23 cellular contexts compared by ENCODE assay signal in genomic region chr7:121831320-121831719, GRCh38. TPM values are rescaled to one million over a fixed set of nuclear protein-coding genes. Genes with fewer than 3 reads are reported as not detected.
DNase-seq lines count a peak whose midpoint lies in the region; ATAC-seq and TF ChIP-seq lines count a peak whose summit lies in the region.
"Had no signal": no experiment of that assay in that cellular context is flagged by ENCODE, and none has a peak within 500 bp of the region (broad histone marks: within the 10 kb centered on the region; RNA-seq: fewer than 3 reads in every experiment).

No MANE protein-coding gene starts in this region.

- H3K27ac ChIP-seq in RWPE2 (ENCODE audit: poor library complexity, severe bottlenecking): no peak overlapping the region
- H3K27ac ChIP-seq in vagina: no peak overlapping the region

- H3K4me1 ChIP-seq in RWPE2 (ENCODE audit: insufficient read depth, poor library complexity, severe bottlenecking) (peaks cover 5% of the 10 kb centered on the region), vagina (peaks cover 6% of the 10 kb centered on the region)

- TF ChIP-seq POLR2A in vagina (IDR thresholded peaks at IDR 0.05): no peak

- no peak overlapping the region for H3K4me3 ChIP-seq in RWPE2 (ENCODE audit: severe bottlenecking)
- no peak overlapping the region for H3K4me3 ChIP-seq in vagina
- H3K4me3 ChIP-seq: mucosa of descending colon had no signal

- TF ChIP-seq CTCF in RWPE2 (IDR thresholded peaks at IDR 0.05; ENCODE audit: poor library complexity, severe bottlenecking) (no peak), vagina (IDR thresholded peaks at IDR 0.05) (no peak)

- ATAC-seq in RWPE2 (ENCODE audit: low read depth): peak; percentile 66; the same call in 2 of the 3 replicates
- ATAC-seq in GM21360 (IDR thresholded peaks at IDR 0.05; ENCODE audit: unreplicated experiment): no peak
- ATAC-seq: activated CD8-positive, alpha-beta T cell treated with anti-CD3 and anti-CD28 coated beads, Interleukin-2, amount 10 ng/mL, durations not matched to agents 7 days and 5 days; left colon; mucosa of descending colon; Right ventricle myocardium inferior; sciatic nerve; WTC11 had no signal

- H3K9me3 ChIP-seq in RWPE2 (ENCODE audit: severe bottlenecking) (no peaks in the 10 kb centered on the region), vagina (no peaks in the 10 kb centered on the region)
- H3K9me3 ChIP-seq: mucosa of descending colon had no signal

- H3K36me3 ChIP-seq in RWPE2 (ENCODE audit: low read depth) (no peaks in the 10 kb centered on the region), vagina (no peaks in the 10 kb centered on the region)

- H3K27me3 ChIP-seq in RWPE2 (ENCODE audit: insufficient read depth, poor library complexity, severe bottlenecking): no peaks in the 10 kb centered on the region
- H3K27me3 ChIP-seq in vagina: no peaks in the 10 kb centered on the region

- intact Hi-C loops in vagina (cut with DNase I): no loop called here

- DNase-seq in NOMO-1 treated with DMSO at 0.1 percent for 48 hours (lab: John Stamatoyannopoulos, UW; ENCODE audit: unreplicated experiment): peak; percentile 1
- DNase-seq in NOMO-1 treated with dmso at 0.1 percent for 144 hours (lab: John Stamatoyannopoulos, UW; ENCODE audit: unreplicated experiment): no peak
- no peak for DNase-seq in RWPE2 (ENCODE audit: low spot score)
- peak; percentile 67 for DNase-seq in globus pallidus (ENCODE audit: low spot score)
- no peak for DNase-seq in SHP77 (lab: John Stamatoyannopoulos, UW)
- DNase-seq in mesenteric fat pad (ENCODE audit: low spot score): no peak
- DNase-seq in vagina (ENCODE audit: extremely low spot score in 2 of 2): no peak
- DNase-seq: activated CD8-positive, alpha-beta T cell treated with anti-CD3 and anti-CD28 coated beads, Interleukin-2, amount 10 ng/mL, durations not matched to agents 7 days and 5 days; activated naive CD8-positive, alpha-beta T cell treated with anti-CD3 and anti-CD28 coated beads, Interleukin-2, amount 10 ng/mL, durations not matched to agents 7 days and 5 days; CD4-positive, alpha-beta T cell; central memory CD4-positive, alpha-beta T cell; HFFc6; Kasumi-1; left colon; mucosa of descending colon; NCI-H1694 treated with DMSO at 0.1 percent for 48 hours; stimulated activated CD4-positive, alpha-beta T cell treated with anti-CD3 and anti-CD28 coated beads, Interleukin-1b, Interleukin-23, amount 100 ng/mL, for 48 hours had no signal

RNA-seq across cellular contexts. Expression of gene PTPRZ1, which starts 41.6 kb away (rescaled TPM):
- total RNA-seq in mesenteric fat pad (0.48 TPM), vagina (8.1 TPM)
- total RNA-seq: activated CD8-positive, alpha-beta T cell treated with anti-CD3 and anti-CD28 coated beads, Interleukin-2, amount 10 ng/mL, durations not matched to agents 7 days and 5 days; activated naive CD8-positive, alpha-beta T cell treated with anti-CD3 and anti-CD28 coated beads, Interleukin-2, amount 10 ng/mL, durations not matched to agents 7 days and 5 days; activated T-helper 1 cell treated with anti-CD3 and anti-CD28 coated beads, Interleukin-12 subunit alpha, Interleukin-12 subunit beta, Interleukin-2, Interleukin-4 antibody, amounts not matched to agents 30 ng/mL and 10 ng/mL and 1 ng/mL, durations not matched to agents 14 hours and 24 hours and 36 hours; CD4-positive, alpha-beta T cell; T-helper 1 cell treated with Interleukin-12 subunit alpha and Interleukin-12 subunit beta and Interleukin-4 antibody, amounts not matched to agents 30 ng/mL and 1 ng/mL, for 36 hours had no signal

Comparison
In these comparisons a context has a peak if more than half of its experiments do, and no peak if none do; other contexts are left out.
1. DNase-seq: peak in NOMO-1 treated with DMSO at 0.1 percent for 48 hours (single experiment) and globus pallidus (single experiment); none in NOMO-1 treated with dmso at 0.1 percent for 144 hours (single experiment), RWPE2 (single experiment), SHP77 (0 of 2), mesenteric fat pad (single experiment) and vagina (0 of 2).